In genomic region chr7:4683043-4683883, GRCh38 we compare ENCODE assay signal across 1 cellular context.
TF ChIP-seq lines count a peak whose summit lies in the region.

No MANE protein-coding gene starts in this region.

TF ChIP-seq in K562, 482 proteins besides CTCF, POLR2A, EP300 and RAD21 (continued from another document and continues in another):
- peak; percentile 15; the same call in 1 of the 2 replicates for TF ChIP-seq ARID4B (CRISPR knock-in tag; IDR thresholded peaks at IDR 0.05)
- no peak for TF ChIP-seq NRF1 (conservative IDR thresholded peaks at IDR 0.05 in 1 of 2, IDR thresholded peaks at IDR 0.05 in 1 of 2)
- no peak for TF ChIP-seq IRF2 (CRISPR knock-in tag; IDR thresholded peaks at IDR 0.05)
- no peak for TF ChIP-seq POLR3A (IDR thresholded peaks at IDR 0.05; ENCODE audit: borderline replicate concordance, extremely low read depth, insufficient read depth, insufficient read length)
- no peak for TF ChIP-seq AFF1 (IDR thresholded peaks at IDR 0.05; ENCODE audit: low read depth in 1 of 2, partially characterized antibody in 2 of 2)
- TF ChIP-seq CEBPB (tag; IDR thresholded peaks at IDR 0.05) = no peak
- no peak for TF ChIP-seq CCAR2 (IDR thresholded peaks at IDR 0.05; ENCODE audit: low read depth, low read length)
- no peak for TF ChIP-seq AFF4 (CRISPR knock-in tag; IDR thresholded peaks at IDR 0.05)
- no peak for TF ChIP-seq NBN (IDR thresholded peaks at IDR 0.05; ENCODE audit: low read depth)
- no peak for TF ChIP-seq HNRNPH1 (optimal IDR thresholded peaks at IDR 0.05; ENCODE audit: low read depth, low read length)
- TF ChIP-seq IRF9 (tag; IDR thresholded peaks at IDR 0.05) = no peak
- TF ChIP-seq CLOCK (CRISPR knock-in tag; IDR thresholded peaks at IDR 0.05; ENCODE audit: borderline replicate concordance) = no peak
- TF ChIP-seq VEZF1 (CRISPR knock-in tag; IDR thresholded peaks at IDR 0.05) = peak; percentile 79
- TF ChIP-seq KDM4B (IDR thresholded peaks at IDR 0.05; ENCODE audit: borderline replicate concordance in 2 of 2, low read depth in 1 of 2) = no peak
- TF ChIP-seq ZNF511 (CRISPR knock-in tag; IDR thresholded peaks at IDR 0.05) = no peak
- no peak for TF ChIP-seq C11orf30 (IDR thresholded peaks at IDR 0.05; ENCODE audit: low read depth)
- TF ChIP-seq EWSR1 (IDR thresholded peaks at IDR 0.05; ENCODE audit: borderline replicate concordance, low read depth, partially characterized antibody) = no peak
- no peak for TF ChIP-seq MEF2D (tag; conservative IDR thresholded peaks at IDR 0.05; ENCODE audit: low read depth)
- TF ChIP-seq CREB3 (tag; conservative IDR thresholded peaks at IDR 0.05; ENCODE audit: low read depth) = no peak
- TF ChIP-seq MXI1 (IDR thresholded peaks at IDR 0.05; ENCODE audit: low read depth, low read length) = no peak
- TF ChIP-seq NR1H2 (CRISPR knock-in tag; IDR thresholded peaks at IDR 0.05) = no peak
- TF ChIP-seq ZNF740 (CRISPR knock-in tag; IDR thresholded peaks at IDR 0.05) = no peak
- no peak for TF ChIP-seq ZNF740 (tag; IDR thresholded peaks at IDR 0.05)
- TF ChIP-seq KLF16 (IDR thresholded peaks at IDR 0.05) = no peak
- no peak for TF ChIP-seq KLF6 (CRISPR knock-in tag; IDR thresholded peaks at IDR 0.05; ENCODE audit: borderline replicate concordance)
- TF ChIP-seq RERE (CRISPR knock-in tag; IDR thresholded peaks at IDR 0.05; ENCODE audit: borderline replicate concordance) = 0 out of 2 replicates have a peak, but pooled peaks have one; percentile 85
